17 cellular contexts compared by ENCODE assay signal in genomic region chrX:112270991-112271390, GRCh38.
DNase-seq lines count a peak whose midpoint lies in the region; ATAC-seq, FAIRE-seq and TF ChIP-seq lines count a peak whose summit lies in the region.
"Had no signal": no experiment of that assay in that cellular context is flagged by ENCODE, and none has a peak within 500 bp of the region (broad histone marks: within the 10 kb centered on the region; RNA-seq: fewer than 3 reads in every experiment).

No MANE protein-coding gene starts in this region.

- no peaks in the 10 kb centered on the region for H3K79me1 ChIP-seq in mesendoderm (ENCODE audit: low read length)

- FAIRE-seq in astrocyte (lab: Jason Lieb, UNC), result peak; percentile 67

- no peak overlapping the region for H3K27ac Mint-ChIP-seq in astrocyte (ENCODE audit: unreplicated experiment)
- no peak overlapping the region for H3K27ac Mint-ChIP-seq in type B pancreatic cell
- H3K27ac Mint-ChIP-seq in activated T-cell treated with anti-CD3 and anti-CD28 coated beads, Interleukin-2, amount 50 U/mL, for 72 hours, result no peak overlapping the region
- H3K27ac Mint-ChIP-seq: CD4-positive, alpha-beta T cell had no signal

- H3K56ac ChIP-seq in mesendoderm (ENCODE audit: low read length), result no peak overlapping the region

- H3K4me2 ChIP-seq in astrocyte (ENCODE audit: low read length) (no peak overlapping the region), mesendoderm (ENCODE audit: low read length) (no peak overlapping the region)
- H3K4me2 ChIP-seq: A549 had no signal

- TF ChIP-seq CTCF in astrocyte (IDR thresholded peaks at IDR 0.05; ENCODE audit: insufficient read depth, low read depth, low read length) (no peak), type B pancreatic cell (conservative IDR thresholded peaks at IDR 0.05) (no peak)

- no peak overlapping the region for H3K4me3 Mint-ChIP-seq in astrocyte (ENCODE audit: unreplicated experiment)
- H3K4me3 Mint-ChIP-seq in type B pancreatic cell, result no peak overlapping the region
- no peak overlapping the region for H3K4me3 Mint-ChIP-seq in activated T-cell treated with anti-CD3 and anti-CD28 coated beads, Interleukin-2, amount 50 U/mL, for 72 hours
- H3K4me3 Mint-ChIP-seq: CD4-positive, alpha-beta T cell had no signal

- H3K4me1 Mint-ChIP-seq in astrocyte (ENCODE audit: low read depth, unreplicated experiment), result no peaks in the 10 kb centered on the region
- no peaks in the 10 kb centered on the region for H3K4me1 Mint-ChIP-seq in type B pancreatic cell (ENCODE audit: unreplicated experiment)
- H3K4me1 Mint-ChIP-seq in activated T-cell treated with anti-CD3 and anti-CD28 coated beads, Interleukin-2, amount 50 U/mL, for 72 hours (ENCODE audit: low read depth), result no peaks in the 10 kb centered on the region

- H3K4me1 ChIP-seq in astrocyte (ENCODE audit: insufficient read depth, low read length) (no peaks in the 10 kb centered on the region), mesendoderm (ENCODE audit: control insufficient read depth, low read depth, low read length) (no peaks in the 10 kb centered on the region)
- H3K4me1 ChIP-seq: A549, Caco-2 had no signal

- H3K27me3 ChIP-seq in astrocyte (ENCODE audit: insufficient read depth, low read length), result no peaks in the 10 kb centered on the region
- no peaks in the 10 kb centered on the region for H3K27me3 ChIP-seq in mesendoderm (ENCODE audit: insufficient read depth, low read length, poor library complexity)

- WGBS in mesendoderm (ENCODE audit: extremely low coverage, insufficient coverage, low lambda C conversion rate), result no CpG with 5 or more reads among the region's 2 CpGs

- no peak overlapping the region for H3K23ac ChIP-seq in mesendoderm (ENCODE audit: low read length)

- no peak overlapping the region for H3K4me3 ChIP-seq in astrocyte (ENCODE audit: insufficient read depth, low read depth, low read length)
- H3K4me3 ChIP-seq in mesendoderm (ENCODE audit: low read length), result no peak overlapping the region
- H3K4me3 ChIP-seq: A549 had no signal

- H2BK120ac ChIP-seq in mesendoderm (ENCODE audit: low read depth, low read length), result no peak overlapping the region

- no peak overlapping the region for H3K9ac ChIP-seq in astrocyte (ENCODE audit: low read length)
- H3K9ac ChIP-seq in mesendoderm (ENCODE audit: low read length), result no peak overlapping the region

- H3K36me3 ChIP-seq in astrocyte (ENCODE audit: insufficient read depth, low read length), result no peaks in the 10 kb centered on the region
- no peaks in the 10 kb centered on the region for H3K36me3 ChIP-seq in mesendoderm (ENCODE audit: control insufficient read depth, insufficient read depth, low read length)

- no peaks in the 10 kb centered on the region for H4K20me1 ChIP-seq in astrocyte (ENCODE audit: insufficient read depth, low read length)

- no peak overlapping the region for H4K8ac ChIP-seq in mesendoderm (ENCODE audit: low read depth, low read length)

- H3K79me2 ChIP-seq in astrocyte (ENCODE audit: insufficient read depth, low read length) (no peaks in the 10 kb centered on the region), mesendoderm (ENCODE audit: control insufficient read depth, insufficient read depth, low read length) (no peaks in the 10 kb centered on the region)

- H3K36me3 Mint-ChIP-seq in astrocyte (ENCODE audit: low read depth, unreplicated experiment) (no peaks in the 10 kb centered on the region), type B pancreatic cell (no peaks in the 10 kb centered on the region)
- no peaks in the 10 kb centered on the region for H3K36me3 Mint-ChIP-seq in activated T-cell treated with anti-CD3 and anti-CD28 coated beads, Interleukin-2, amount 50 U/mL, for 72 hours (ENCODE audit: insufficient read depth in 2 of 2)

- ATAC-seq in activated T-cell treated with anti-CD3 and anti-CD28 coated beads, Interleukin-2, amount 50 U/mL, for 72 hours (replicated peaks in 1 of 2), result no peak
- ATAC-seq in stimulated activated naive CD8-positive, alpha-beta T cell treated with anti-CD3 and anti-CD28 coated beads, Interleukin-15, Interleukin-2, amounts not matched to agents 100 U/mL and 50 U/mL, for 24 hours, result no peak
- ATAC-seq: A549 had no signal

- H3K18ac ChIP-seq in mesendoderm (ENCODE audit: low read length), result no peak overlapping the region

- H3K27me3 Mint-ChIP-seq in astrocyte (ENCODE audit: low read depth, unreplicated experiment) (no peaks in the 10 kb centered on the region), type B pancreatic cell (no peaks in the 10 kb centered on the region)
- peaks cover 13% of the 10 kb centered on the region for H3K27me3 Mint-ChIP-seq in activated T-cell treated with anti-CD3 and anti-CD28 coated beads, Interleukin-2, amount 50 U/mL, for 72 hours (ENCODE audit: low read depth)
- H3K27me3 Mint-ChIP-seq: CD4-positive, alpha-beta T cell had no signal

- H2AK5ac ChIP-seq in mesendoderm (ENCODE audit: low read length), result no peak overlapping the region

- H3K9me3 Mint-ChIP-seq in astrocyte (ENCODE audit: unreplicated experiment), result no peaks in the 10 kb centered on the region
- no peaks in the 10 kb centered on the region for H3K9me3 Mint-ChIP-seq in type B pancreatic cell
- no peaks in the 10 kb centered on the region for H3K9me3 Mint-ChIP-seq in activated T-cell treated with anti-CD3 and anti-CD28 coated beads, Interleukin-2, amount 50 U/mL, for 72 hours
- H3K9me3 Mint-ChIP-seq: CD4-positive, alpha-beta T cell had no signal

- H2BK5ac ChIP-seq in mesendoderm (ENCODE audit: low read length), result no peak overlapping the region

- no peak overlapping the region for H3K27ac ChIP-seq in astrocyte (ENCODE audit: low read depth, low read length)
- no peak overlapping the region for H3K27ac ChIP-seq in mesendoderm (ENCODE audit: low read depth, low read length)
- H3K27ac ChIP-seq: 22Rv1, A549, C4-2B had no signal

- H2AFZ ChIP-seq in astrocyte (ENCODE audit: low read depth, low read length), result no peak overlapping the region

- H3K9me3 ChIP-seq in astrocyte (ENCODE audit: insufficient read depth, low read depth, low read length), result no peaks in the 10 kb centered on the region
- H3K9me3 ChIP-seq: A549, Caco-2 had no signal

- H2BK15ac ChIP-seq in mesendoderm (replicated peaks; ENCODE audit: low read depth), result no peak overlapping the region

- H4K5ac ChIP-seq in mesendoderm (ENCODE audit: low read length), result no peak overlapping the region

- no peak overlapping the region for H3K4ac ChIP-seq in mesendoderm (ENCODE audit: low read depth, low read length)

- DNase-seq in D341Med (ENCODE audit: low spot score), result peak; percentile 6
- peak; percentile 67 for DNase-seq in NCI-H82 (lab: John Stamatoyannopoulos, UW)
- no peak for DNase-seq in astrocyte (ENCODE audit: low read depth)
- peak; percentile 40 for DNase-seq in mesendoderm
- DNase-seq in type B pancreatic cell (ENCODE audit: extremely low spot score, unreplicated experiment), result no peak
- DNase-seq in activated T-cell treated with anti-CD3 and anti-CD28 coated beads, Interleukin-2, amount 50 U/mL, for 72 hours, result no peak
- DNase-seq in stimulated activated naive CD8-positive, alpha-beta T cell treated with anti-CD3 and anti-CD28 coated beads, Interleukin-15, Interleukin-2, amounts not matched to agents 100 U/mL and 50 U/mL, for 24 hours, result no peak
- no peak for DNase-seq in stimulated activated naive CD4-positive, alpha-beta T cell treated with Interleukin-2 at 50 U/mL for 16 hours (lab: John Stamatoyannopoulos, UW)
- DNase-seq: AML-193; Caco-2; CD4-positive, alpha-beta T cell; DMS79 treated with DMSO at 0.1 percent for 48 hours; GF-D8; HCEC 1CT had no signal

Comparison
In these comparisons a context has a peak if more than half of its experiments do, and no peak if none do; other contexts are left out.
1. DNase-seq: peak in D341Med (single experiment), NCI-H82 (single experiment) and mesendoderm (single experiment); none in astrocyte (single experiment), type B pancreatic cell (single experiment), activated T-cell treated with anti-CD3 and anti-CD28 coated beads, Interleukin-2, amount 50 U/mL, for 72 hours (0 of 2), stimulated activated naive CD8-positive, alpha-beta T cell treated with anti-CD3 and anti-CD28 coated beads, Interleukin-15, Interleukin-2, amounts not matched to agents 100 U/mL and 50 U/mL, for 24 hours (single experiment) and stimulated activated naive CD4-positive, alpha-beta T cell treated with Interleukin-2 at 50 U/mL for 16 hours (single experiment).